Comparison of ENCODE assay signal across 31 cellular contexts in the genomic region with DNA sequence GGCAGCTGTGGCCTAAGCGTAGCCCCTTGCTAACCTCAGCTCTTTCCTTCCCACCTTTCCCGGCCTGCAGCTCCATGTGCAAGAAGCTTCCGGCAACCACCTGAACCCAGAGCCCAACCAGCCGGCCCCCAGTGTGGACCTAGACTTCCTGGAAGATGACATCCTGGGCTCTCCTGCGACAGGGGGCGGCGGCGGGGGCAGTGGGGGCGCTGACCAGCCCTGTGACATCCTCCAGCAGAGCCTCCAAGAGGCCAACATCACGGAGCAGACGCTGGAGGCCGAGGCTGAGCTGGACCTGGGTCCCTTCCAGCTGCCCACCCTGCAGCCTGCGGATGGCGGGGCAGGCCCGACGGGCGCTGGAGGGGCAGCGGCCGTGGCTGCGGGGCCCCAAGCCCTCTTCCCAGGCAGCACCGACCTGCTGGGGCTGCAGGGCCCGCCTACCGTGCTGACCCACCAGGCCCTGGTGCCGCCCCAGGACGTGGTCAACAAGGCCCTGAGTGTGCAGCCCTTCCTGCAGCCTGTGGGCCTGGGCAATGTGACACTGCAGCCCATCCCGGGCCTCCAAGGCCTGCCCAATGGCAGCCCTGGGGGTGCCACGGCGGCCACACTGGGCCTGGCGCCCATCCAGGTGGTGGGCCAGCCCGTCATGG. TPM values are rescaled to one million over a fixed set of nuclear protein-coding genes. Genes with fewer than 3 reads are reported as not detected.
"Had no signal": no experiment of that assay in that cellular context is flagged by ENCODE, and none has a peak within 500 bp of the region (broad histone marks: within the 10 kb centered on the region; RNA-seq: fewer than 3 reads in every experiment).

No MANE protein-coding gene starts in this region.

- H3K4me3 ChIP-seq: body of pancreas, esophagus squamous epithelium had no signal

- DNase-seq: activated B cell treated with CpG ODN at 0.5 μM for 24 hours; activated CD4-positive, alpha-beta T cell treated with anti-CD3 and anti-CD28 coated beads for 48 hours; activated CD4-positive, alpha-beta T cell treated with anti-CD3 and anti-CD28 coated beads, Interleukin-2, amount 50 U/mL, for 1 hour; activated CD4-positive, alpha-beta T cell treated with anti-CD3 and anti-CD28 coated beads, Interleukin-2, amount 50 U/mL, for 48 hours; activated CD8-positive, alpha-beta memory T cell treated with anti-CD3 and anti-CD28 coated beads for 24 hours; activated CD8-positive, alpha-beta T cell treated with anti-CD3 and anti-CD28 coated beads for 36 hours; activated effector memory CD4-positive, alpha-beta T cell treated with Interleukin-2 at 50 U/mL for 16 hours; activated gamma-delta T cell treated with Interleukin-2 at 50 U/mL for 16 hours; activated naive CD4-positive, alpha-beta T cell treated with anti-CD3 and anti-CD28 coated beads, Interleukin-2, amount 50 U/mL, for 16 hours; activated naive CD4-positive, alpha-beta T cell treated with Interleukin-2 at 50 U/mL for 16 hours; activated T-cell treated with anti-CD3 and anti-CD28 coated beads, Interleukin-2, amount 50 U/mL, for 4 hours; amygdala; aorta; body of pancreas; caudate nucleus; cortex of kidney; effector CD8-positive, alpha-beta T cell; esophagus squamous epithelium; foreskin melanocyte; T-helper 1 cell; T-helper 17 cell; T1000; WERI-Rb-1 had no signal

- H3K27me3 Mint-ChIP-seq: activated B cell treated with CpG ODN at 0.5 μM for 24 hours; activated CD8-positive, alpha-beta T cell treated with anti-CD3 and anti-CD28 coated beads for 36 hours; activated naive CD8-positive, alpha-beta T cell; activated T-helper 17 cell treated with anti-CD3 and anti-CD28 coated beads, Interleukin-2, amount 50 U/mL, for 72 hours; T-helper 17 cell had no signal

- H3K4me1 ChIP-seq: body of pancreas, esophagus squamous epithelium had no signal

- H3K27ac ChIP-seq: body of pancreas, epithelial cell of prostate, esophagus squamous epithelium, WERI-Rb-1 had no signal

- FAIRE-seq: colon, endometrium, endothelial cell of umbilical vein had no signal

- H3K4me3 Mint-ChIP-seq: activated B cell treated with CpG ODN at 0.5 μM for 24 hours; activated CD8-positive, alpha-beta T cell treated with anti-CD3 and anti-CD28 coated beads for 36 hours; activated naive CD8-positive, alpha-beta T cell; activated T-cell treated with anti-CD3 and anti-CD28 coated beads, Interleukin-2, amount 50 U/mL, for 4 hours; activated T-helper 17 cell treated with anti-CD3 and anti-CD28 coated beads, Interleukin-2, amount 50 U/mL, for 72 hours; T-helper 17 cell; T-helper 2 cell treated with Interferon-gamma antibody and Interleukin-4, amounts not matched to agents 5 μg/mL and 100 μg/mL, for 36 hours had no signal

- H3K4me1 Mint-ChIP-seq: activated B cell treated with CpG ODN at 0.5 μM for 24 hours had no signal

- H3K9me3 Mint-ChIP-seq: activated B cell treated with CpG ODN at 0.5 μM for 24 hours; activated CD8-positive, alpha-beta T cell treated with anti-CD3 and anti-CD28 coated beads for 36 hours; activated T-cell treated with anti-CD3 and anti-CD28 coated beads, Interleukin-2, amount 50 U/mL, for 4 hours; activated T-helper 17 cell treated with anti-CD3 and anti-CD28 coated beads, Interleukin-2, amount 50 U/mL, for 72 hours; T-helper 2 cell treated with Interferon-gamma antibody and Interleukin-4, amounts not matched to agents 5 μg/mL and 100 μg/mL, for 36 hours had no signal

- H3K27me3 ChIP-seq: body of pancreas, esophagus squamous epithelium had no signal

- ATAC-seq: activated CD4-positive, CD25-positive, alpha-beta regulatory T cell treated with anti-CD3 and anti-CD28 coated beads, Interleukin-2, amount 50 U/mL, for 24 hours; activated CD8-positive, alpha-beta T cell treated with anti-CD3 and anti-CD28 coated beads for 36 hours; activated T-cell treated with anti-CD3 and anti-CD28 coated beads, Interleukin-2, amount 50 U/mL, for 4 hours; activated T-helper 17 cell treated with anti-CD3 and anti-CD28 coated beads, Interleukin-2, amount 50 U/mL, for 72 hours; body of pancreas; T-helper 17 cell had no signal

- H3K36me3 Mint-ChIP-seq: activated naive CD8-positive, alpha-beta T cell had no signal

- H3K9me3 ChIP-seq: body of pancreas, esophagus squamous epithelium had no signal

- H3K27ac Mint-ChIP-seq: activated B cell treated with CpG ODN at 0.5 μM for 24 hours; activated CD8-positive, alpha-beta T cell treated with anti-CD3 and anti-CD28 coated beads for 36 hours; activated naive CD8-positive, alpha-beta T cell; activated T-helper 17 cell treated with anti-CD3 and anti-CD28 coated beads, Interleukin-2, amount 50 U/mL, for 72 hours; T-helper 17 cell; T-helper 2 cell treated with Interferon-gamma antibody and Interleukin-4, amounts not matched to agents 5 μg/mL and 100 μg/mL, for 36 hours had no signal

RNA-seq across cellular contexts. Expression of gene EHD2, which starts 33.8 kb away (rescaled TPM):
- total RNA-seq: activated B cell treated with CpG ODN at 0.5 μM for 24 hours had no signal
